In genomic region chr10:71396714-71397339, GRCh38 we compare ENCODE assay signal across 8 cellular contexts. TPM values are rescaled to one million over a fixed set of nuclear protein-coding genes. Genes with fewer than 3 reads are reported as not detected.
A peak's percentile ranks its signal among the peaks of the same experiment; 100 is the strongest.
DNase-seq lines count a peak whose midpoint lies in the region; ATAC-seq and TF ChIP-seq lines count a peak whose summit lies in the region.

TSS of gene CDH23 (plus strand) at chr10:71396920. CDS start at chr10:71439832, 42,912 bp downstream.

- CTCF ChIA-PET in OCI-LY7 (lab: Charles Lee; ENCODE audit: unreplicated experiment), result interaction anchor here (0.6 kb wide), 1 partner anchor 553 kb away, joined by 3 read pairs; no protein-coding TSS in a partner anchor

- no peaks in the 10 kb centered on the region for H3K9me2 ChIP-seq in OCI-LY7 (ENCODE audit: insufficient read depth, low read length)

- intact Hi-C loops in testis (cut with DNase I; ENCODE audit: low total_unique reads), result loop anchor here (5.0 to 10.0 kb wide), 2 partner anchors 175 to 418 kb away; no protein-coding TSS in a partner anchor
- intact Hi-C loops in OCI-LY7 (cut with micrococcal nuclease; ENCODE audit: unreplicated experiment), result no loop called here

- H3K4me1 ChIP-seq in BLaER1, result peaks cover 31% of the 10 kb centered on the region
- peaks cover 8% of the 10 kb centered on the region; the same call in 1 of the 2 replicates for H3K4me1 ChIP-seq in HUES64 (ENCODE audit: insufficient read depth, low read length)
- peaks cover 11% of the 10 kb centered on the region for H3K4me1 ChIP-seq in testis
- no peaks in the 10 kb centered on the region for H3K4me1 ChIP-seq in OCI-LY7 (ENCODE audit: insufficient read depth, low read length, poor library complexity, severe bottlenecking)

- peak within 1 kb of the TSS; percentile 22; the same call in 1 of the 2 replicates for H3K27ac ChIP-seq in BLaER1
- no peak within 1 kb of the TSS for H3K27ac ChIP-seq in HUES64 (ENCODE audit: low read depth, low read length)
- no peak within 1 kb of the TSS for H3K27ac ChIP-seq in adipose tissue (ENCODE audit: low read depth, low read length)
- H3K27ac ChIP-seq in testis, result peak within 1 kb of the TSS; percentile 63 to 69
- no peak within 1 kb of the TSS for H3K27ac ChIP-seq in OCI-LY7 (ENCODE audit: low read depth, low read length, poor library complexity, severe bottlenecking)

- TF ChIP-seq CTCF in testis (IDR thresholded peaks at IDR 0.05), result no peak
- TF ChIP-seq CTCF in OCI-LY7 (conservative IDR thresholded peaks at IDR 0.05; ENCODE audit: low read length), result no peak

- no peaks in the 10 kb centered on the region for H3K79me2 ChIP-seq in OCI-LY7 (ENCODE audit: insufficient read depth, low read depth, low read length)

- H3K9ac ChIP-seq in BLaER1 (peak within 1 kb of the TSS; percentile 57), HUES64 (ENCODE audit: low read depth, low read length) (peak within 1 kb of the TSS; percentile 54)

- H3K36me3 ChIP-seq in BLaER1 (no peaks in the 10 kb centered on the region), HUES64 (ENCODE audit: insufficient read depth, low read length) (no peaks in the 10 kb centered on the region), testis (ENCODE audit: low read depth, missing control alignments) (no peaks in the 10 kb centered on the region), OCI-LY7 (ENCODE audit: insufficient read depth, low read length) (no peaks in the 10 kb centered on the region)

- POLR2A ChIA-PET in OCI-LY7 (lab: Charles Lee), result no interaction called here

- 1% methylated on average over 81 of the region's 97 CpGs for WGBS in HUES64
- WGBS in adipose tissue, 3 donors, result 0 to 1% (median 0%) methylated on average over 50 to 92 of the region's 97 CpGs
- 0% methylated on average over 6 to 92 of the region's 97 CpGs for WGBS in testis, 2 donors

- TF ChIP-seq POLR2A in testis (IDR thresholded peaks at IDR 0.05), result no peak

- H3K4me2 ChIP-seq in BLaER1 (peak within 1 kb of the TSS; percentile 93), OCI-LY7 (ENCODE audit: low read length) (no peak within 1 kb of the TSS)

- H3K4me3 ChIP-seq in BLaER1, result peak within 1 kb of the TSS; percentile 68
- H3K4me3 ChIP-seq in HUES64 (ENCODE audit: low read length), result peak within 1 kb of the TSS; percentile 70
- H3K4me3 ChIP-seq in testis, result peak within 1 kb of the TSS; percentile 55 to 64
- no peak within 1 kb of the TSS for H3K4me3 ChIP-seq in OCI-LY7 (ENCODE audit: low read depth, low read length, poor library complexity, severe bottlenecking)

- H3K27me3 ChIP-seq in BLaER1 (peaks cover 52% of the 10 kb centered on the region), HUES64 (ENCODE audit: insufficient read depth, low read length) (peaks cover 80% of the 10 kb centered on the region), testis (no peaks in the 10 kb centered on the region)

- DNase-seq in left kidney (ENCODE audit: low read depth, low spot score) (peak; percentile 75), testis (peak; percentile 73), OCI-LY7 (ENCODE audit: low spot score) (no peak), NCI-H226 (no peak)

- H4K20me1 ChIP-seq in BLaER1, result peaks cover 16% of the 10 kb centered on the region
- no peaks in the 10 kb centered on the region for H4K20me1 ChIP-seq in OCI-LY7 (ENCODE audit: insufficient read depth, low read length)

- no peak for ATAC-seq in GM19035 (IDR thresholded peaks at IDR 0.05; ENCODE audit: unreplicated experiment)

- BruUV-seq in OCI-LY7 (replicated peaks; lab: Mats Ljungman, UMichigan), result no TSS peak

- no peak within 1 kb of the TSS for H2AFZ ChIP-seq in OCI-LY7 (ENCODE audit: low read length)

- H3K9me3 ChIP-seq in BLaER1, result no peaks in the 10 kb centered on the region
- H3K9me3 ChIP-seq in HUES64 (ENCODE audit: insufficient read depth, low read depth, low read length), result no peaks in the 10 kb centered on the region
- H3K9me3 ChIP-seq in testis, result no peaks in the 10 kb centered on the region
- no peaks in the 10 kb centered on the region for H3K9me3 ChIP-seq in OCI-LY7 (ENCODE audit: low read length)

RNA-seq across cellular contexts. Expression of gene CDH23, which starts in this region (rescaled TPM):
- polyA plus RNA-seq in HUES64 (2013, experiment 1 of 2), result 4.0 TPM
- polyA plus RNA-seq in HUES64 (2013, experiment 2 of 2), result 5.1 TPM
- 10 to 100 TPM in 2 of 3 donors, 1 to 10 TPM in 1; 2.0 to 21.1 (median 15.5) TPM for polyA plus RNA-seq in adipose tissue
- 100 to 1,000 TPM in 1 of 2 donors, 10 to 100 TPM in 1; 81.7 to 125 TPM for total RNA-seq in testis
- polyA plus RNA-seq in testis (ENCODE audit: insufficient read depth, low read depth, low replicate concordance), result 29.8 TPM
- 0.33 and 0.92 TPM in 2 replicates for total RNA-seq in OCI-LY7 (2014; rRNA removed; shearing (Covaris generic))
- total RNA-seq in OCI-LY7 (2022), result 8.1 and 9.9 TPM in 2 replicates

Comparison
In these comparisons a context has a peak if more than half of its experiments do, and no peak if none do; other contexts are left out.
1. RNA of gene CDH23 (total RNA-seq): 81.7 to 125 TPM in testis; 0.33 to 9.9 TPM in OCI-LY7; every median in the first group is over 4 times any median in the second.
2. H3K27ac ChIP-seq: peak in BLaER1 (single experiment) and testis (2 of 2); none in HUES64 (single experiment), adipose tissue (single experiment) and OCI-LY7 (single experiment).
3. DNase-seq: peak in left kidney (single experiment) and testis (single experiment); none in OCI-LY7 (single experiment) and NCI-H226 (single experiment).